27 cellular contexts compared by ENCODE assay signal in the genomic region with DNA sequence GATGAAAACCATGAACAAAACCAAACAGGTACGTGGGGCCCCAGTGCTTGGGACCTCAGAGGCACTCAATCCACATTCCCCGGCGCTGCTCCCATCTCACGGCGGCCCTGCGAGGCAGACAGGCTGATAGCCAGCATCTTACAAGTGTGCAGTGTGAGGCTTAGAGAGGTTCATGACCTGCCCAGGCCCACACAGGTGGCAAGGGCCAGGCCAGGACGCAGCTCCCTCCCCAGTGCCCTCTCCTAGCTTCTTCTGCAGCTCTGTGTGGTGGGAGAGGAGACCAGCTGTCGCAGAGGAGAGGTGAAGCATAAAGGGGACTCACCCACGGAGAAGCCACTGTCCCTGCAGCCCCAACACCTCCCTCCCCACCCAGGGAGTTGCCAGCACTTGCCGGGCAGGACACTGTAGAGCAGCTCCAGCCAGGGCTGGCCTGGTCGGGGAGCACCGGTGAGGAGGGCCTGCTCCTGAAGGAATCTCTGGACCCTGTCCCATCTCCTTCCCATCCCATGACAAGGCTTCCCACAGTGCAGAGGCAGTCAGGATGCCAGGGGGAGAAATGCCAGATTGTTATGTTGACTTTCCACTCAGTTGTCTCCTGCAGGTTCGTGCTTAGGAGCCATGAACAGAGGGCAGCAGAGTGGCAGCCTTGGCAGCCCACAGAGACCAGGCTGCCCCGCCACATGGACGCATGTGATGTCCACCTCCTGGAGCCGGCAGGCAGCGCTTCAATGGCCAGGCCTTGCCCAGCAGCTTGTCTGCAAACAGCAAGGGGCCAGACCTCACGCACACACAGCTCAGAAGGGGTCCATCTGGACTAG.
"Had no signal": no experiment of that assay in that cellular context is flagged by ENCODE, and none has a peak within 500 bp of the region (broad histone marks: within the 10 kb centered on the region; RNA-seq: fewer than 3 reads in every experiment).

No MANE protein-coding gene starts in this region.

- H3K4me3 Mint-ChIP-seq: activated CD4-positive, alpha-beta T cell treated with anti-CD3 and anti-CD28 coated beads, Interleukin-2, amount 10 ng/mL, durations not matched to agents 24 days and 14 days; activated CD8-positive, alpha-beta memory T cell treated with anti-CD3 and anti-CD28 coated beads, Interleukin-2, amount 10 ng/mL, durations not matched to agents 7 days and 5 days; activated CD8-positive, alpha-beta T cell treated with anti-CD3 and anti-CD28 coated beads for 36 hours; activated naive CD4-positive, alpha-beta T cell treated with anti-CD3 and anti-CD28 coated beads, Interleukin-2, amount 50 U/mL, for 24 hours; dendritic cell treated with granulocyte-macrophage colony-stimulating factor and Interleukin-4, amounts not matched to agents 40 ng/mL and 50 ng/mL, for 4 days; immature natural killer cell; neural progenitor cell had no signal

- H3K4me1 Mint-ChIP-seq: activated CD8-positive, alpha-beta memory T cell treated with anti-CD3 and anti-CD28 coated beads, Interleukin-2, amount 10 ng/mL, durations not matched to agents 7 days and 5 days; immature natural killer cell; neural progenitor cell had no signal

- H3K36me3 ChIP-seq: cardiac muscle cell, neural progenitor cell, right atrium auricular region, stomach, suprapubic skin, tibial nerve, uterus had no signal

- H3K27ac Mint-ChIP-seq: activated CD4-positive, alpha-beta T cell treated with anti-CD3 and anti-CD28 coated beads, Interleukin-2, amount 10 ng/mL, durations not matched to agents 24 days and 14 days; activated CD8-positive, alpha-beta memory T cell treated with anti-CD3 and anti-CD28 coated beads, Interleukin-2, amount 10 ng/mL, durations not matched to agents 7 days and 5 days; activated CD8-positive, alpha-beta T cell treated with anti-CD3 and anti-CD28 coated beads for 36 hours; activated naive CD4-positive, alpha-beta T cell treated with anti-CD3 and anti-CD28 coated beads, Interleukin-2, amount 50 U/mL, for 24 hours; dendritic cell treated with granulocyte-macrophage colony-stimulating factor and Interleukin-4, amounts not matched to agents 40 ng/mL and 50 ng/mL, for 4 days; immature natural killer cell had no signal

- H3K27ac ChIP-seq: body of pancreas, cardiac muscle cell, foreskin keratinocyte, hepatocyte, neural progenitor cell, psoas muscle, right atrium auricular region, stomach, suprapubic skin, tibial nerve, uterus, VCaP had no signal

- H3K27me3 ChIP-seq: body of pancreas, hepatocyte, neural progenitor cell, right atrium auricular region, suprapubic skin, tibial nerve, uterus had no signal

- H3K36me3 Mint-ChIP-seq: activated CD8-positive, alpha-beta memory T cell treated with anti-CD3 and anti-CD28 coated beads, Interleukin-2, amount 10 ng/mL, durations not matched to agents 7 days and 5 days; immature natural killer cell; neural progenitor cell had no signal

- H3K4me3 ChIP-seq: body of pancreas, cardiac muscle cell, hepatocyte, mucosa of descending colon, neural progenitor cell, psoas muscle, right atrium auricular region, stomach, suprapubic skin, tibial nerve, uterus had no signal

- H3K4me1 ChIP-seq: foreskin keratinocyte, psoas muscle, right atrium auricular region, stomach, tibial nerve, uterus had no signal

- DNase-seq: activated CD4-positive, alpha-beta T cell treated with anti-CD3 and anti-CD28 coated beads, Interleukin-2, amount 10 ng/mL, durations not matched to agents 24 days and 14 days; activated CD8-positive, alpha-beta memory T cell treated with anti-CD3 and anti-CD28 coated beads, Interleukin-2, amount 10 ng/mL, durations not matched to agents 7 days and 5 days; activated CD8-positive, alpha-beta T cell treated with anti-CD3 and anti-CD28 coated beads for 36 hours; activated effector memory CD4-positive, alpha-beta T cell treated with anti-CD3 and anti-CD28 coated beads, Interleukin-2, amount 50 U/mL, for 16 hours; activated T-cell treated with anti-CD3 and anti-CD28 coated beads for 4 hours; anterior cingulate cortex; body of pancreas; effector CD4-positive, alpha-beta T cell; erythroblast; foreskin keratinocyte; immature natural killer cell; mesenchymal stem cell; mucosa of descending colon; psoas muscle; stimulated activated CD4-positive, alpha-beta T cell treated with anti-CD3 and anti-CD28 coated beads, Interleukin-4, amount 100 ng/mL, for 24 hours; stomach; uterus had no signal

- H3K9me3 Mint-ChIP-seq: activated CD4-positive, alpha-beta T cell treated with anti-CD3 and anti-CD28 coated beads, Interleukin-2, amount 10 ng/mL, durations not matched to agents 24 days and 14 days; activated CD8-positive, alpha-beta T cell treated with anti-CD3 and anti-CD28 coated beads for 36 hours; activated naive CD4-positive, alpha-beta T cell treated with anti-CD3 and anti-CD28 coated beads, Interleukin-2, amount 50 U/mL, for 24 hours; dendritic cell treated with granulocyte-macrophage colony-stimulating factor and Interleukin-4, amounts not matched to agents 40 ng/mL and 50 ng/mL, for 4 days; immature natural killer cell; neural progenitor cell had no signal

- H3K9me3 ChIP-seq: body of pancreas, mucosa of descending colon, psoas muscle, right atrium auricular region, stomach, suprapubic skin, tibial nerve, uterus had no signal

- ATAC-seq: activated CD4-positive, CD25-positive, alpha-beta regulatory T cell treated with anti-CD3 and anti-CD28 coated beads, Interleukin-2, amount 50 U/mL, for 24 hours; activated CD8-positive, alpha-beta memory T cell treated with anti-CD3 and anti-CD28 coated beads, Interleukin-2, amount 10 ng/mL, durations not matched to agents 7 days and 5 days; activated CD8-positive, alpha-beta T cell treated with anti-CD3 and anti-CD28 coated beads for 36 hours; body of pancreas; foreskin keratinocyte; psoas muscle had no signal
